Comparison of ENCODE assay signal across 24 cellular contexts in the genomic region with DNA sequence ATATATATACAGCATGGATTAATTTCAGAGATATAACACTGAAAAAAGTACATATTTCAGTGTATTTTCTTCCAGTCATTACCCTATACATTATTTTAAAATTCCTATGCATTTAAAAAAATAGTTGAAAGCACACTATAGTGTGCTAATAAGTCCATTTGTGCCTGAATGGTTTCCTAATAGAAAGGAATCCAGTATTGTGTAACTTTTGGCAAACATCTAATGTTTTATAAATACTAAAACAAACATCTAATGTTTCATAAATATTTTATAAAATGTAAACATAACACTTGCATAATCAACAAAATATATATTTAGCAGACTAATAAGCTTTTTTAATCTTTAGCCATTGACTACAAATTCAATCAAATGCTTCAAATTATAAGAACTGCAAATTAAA.
"Had no signal": no experiment of that assay in that cellular context is flagged by ENCODE, and none has a peak within 500 bp of the region (broad histone marks: within the 10 kb centered on the region; RNA-seq: fewer than 3 reads in every experiment).

No MANE protein-coding gene starts in this region.

- H3K36me3 ChIP-seq: gastroesophageal sphincter, neutrophil, ovary, prostate gland, right atrium auricular region, stomach, suprapubic skin, tibial nerve had no signal

- FAIRE-seq: astrocyte, islet of Langerhans, urothelium cell line had no signal

- H3K9me3 ChIP-seq: neutrophil, ovary, prostate gland, suprapubic skin had no signal

- H3K4me3 ChIP-seq: gastroesophageal sphincter, ovary, prostate gland, right atrium auricular region, stomach, suprapubic skin, tibial nerve had no signal

- H3K4me1 ChIP-seq: gastroesophageal sphincter, prostate gland, right atrium auricular region, stomach, suprapubic skin, tibial nerve had no signal

- H3K27ac ChIP-seq: neutrophil, ovary, prostate gland, right atrium auricular region, stomach, suprapubic skin, tibial nerve, VCaP had no signal

- DNase-seq: activated CD4-positive, alpha-beta memory T cell treated with anti-CD3 and anti-CD28 coated beads, Interleukin-2, amount 10 ng/mL, durations not matched to agents 7 days and 5 days; activated CD4-positive, alpha-beta T cell treated with anti-CD3 and anti-CD28 coated beads, Interleukin-2, amount 10 ng/mL, durations not matched to agents 24 days and 14 days; activated effector memory CD4-positive, alpha-beta T cell treated with anti-CD3 and anti-CD28 coated beads, Interleukin-2, amount 50 U/mL, for 16 hours; activated naive CD4-positive, alpha-beta T cell treated with anti-CD3 and anti-CD28 coated beads, Interleukin-2, amount 50 U/mL, for 16 hours; activated T-cell treated with anti-CD3 and anti-CD28 coated beads for 4 hours; head of caudate nucleus; hypothalamus; left ventricle myocardium superior; mammary epithelial cell; midbrain; ovary; stimulated activated CD4-positive, alpha-beta T cell treated with anti-CD3 and anti-CD28 coated beads, Interleukin-12 subunit alpha, Interleukin-12 subunit beta, amount 100 ng/mL, for 4 hours; stomach; T-cell had no signal

- H3K27me3 ChIP-seq: gastroesophageal sphincter, neutrophil, ovary, right atrium auricular region, stomach, suprapubic skin, tibial nerve had no signal
